Comparison of ENCODE assay signal across 2 cellular contexts in genomic region chr1:15205586-15206346, GRCh38.
TF ChIP-seq lines count a peak whose summit lies in the region.

No MANE protein-coding gene starts in this region.

TF ChIP-seq in GM23338, 12 proteins besides CTCF, POLR2A, EP300 and RAD21 (continued from another document):
- no peak for TF ChIP-seq REST (IDR thresholded peaks at IDR 0.05; ENCODE audit: unreplicated experiment)
- no peak for TF ChIP-seq ETS1 (IDR thresholded peaks at IDR 0.05)
- no peak for TF ChIP-seq ZNF462 (CRISPR knock-in tag; IDR thresholded peaks at IDR 0.05)
- no peak for TF ChIP-seq NANOG (IDR thresholded peaks at IDR 0.05; ENCODE audit: borderline replicate concordance)
- TF ChIP-seq EZH2 (IDR thresholded peaks at IDR 0.05; ENCODE audit: low read depth, unreplicated experiment) = no peak
- TF ChIP-seq CREB1 (CRISPR knock-in tag; IDR thresholded peaks at IDR 0.05; ENCODE audit: low read depth) = no peak
- TF ChIP-seq ZNF331 (CRISPR knock-in tag; IDR thresholded peaks at IDR 0.05; ENCODE audit: low read depth) = no peak
- TF ChIP-seq EZH2phosphoT487 (IDR thresholded peaks at IDR 0.05; ENCODE audit: unreplicated experiment) = no peak
- no peak for TF ChIP-seq JUNB (IDR thresholded peaks at IDR 0.05; ENCODE audit: unreplicated experiment)
- TF ChIP-seq ZNF114 (CRISPR knock-in tag; IDR thresholded peaks at IDR 0.05) = no peak

TF ChIP-seq in WTC11, 78 proteins besides CTCF, POLR2A, EP300 and RAD21 (continued from another document):
- no peak for TF ChIP-seq STAT6 (CRISPR knock-in tag; conservative IDR thresholded peaks at IDR 0.05; ENCODE audit: low read depth)
- TF ChIP-seq RELA (CRISPR knock-in tag; IDR thresholded peaks at IDR 0.05; ENCODE audit: borderline replicate concordance) = no peak
- no peak for TF ChIP-seq MLX (CRISPR knock-in tag; IDR thresholded peaks at IDR 0.05)
